In the genomic region with DNA sequence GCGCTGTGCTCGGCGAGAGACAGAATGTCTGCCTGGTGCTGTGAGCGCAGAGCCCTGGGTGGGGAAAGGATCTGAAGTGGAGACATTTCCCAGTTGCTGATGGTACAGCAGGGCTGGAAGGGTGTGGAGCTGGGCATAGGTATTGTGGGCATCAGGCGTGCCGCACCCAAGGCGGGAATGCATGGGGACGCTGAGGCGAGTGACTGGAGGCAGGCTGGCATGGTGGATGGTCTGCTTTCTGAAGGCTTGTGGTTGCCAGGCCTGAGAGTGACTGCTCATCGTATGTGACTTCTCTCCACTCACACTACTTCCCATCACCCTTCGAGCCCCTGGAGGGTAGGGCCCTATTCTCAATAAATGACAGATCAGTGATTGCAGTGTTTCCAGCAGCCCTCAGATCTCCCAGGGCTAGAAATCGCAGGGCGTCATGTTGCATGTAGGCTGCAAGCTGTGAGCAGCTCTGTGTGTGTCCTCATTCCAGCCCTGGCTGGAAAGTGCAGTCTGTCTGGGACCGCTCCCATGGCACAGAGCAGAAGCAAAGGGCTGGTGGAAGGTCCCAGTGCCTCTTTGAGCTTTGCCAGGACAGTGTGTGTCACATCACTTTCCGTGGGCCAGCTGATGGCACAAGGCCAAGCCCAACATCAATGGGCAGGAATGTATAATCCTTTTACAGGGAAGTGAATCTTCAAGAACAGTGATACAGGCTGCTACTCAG, we compare ENCODE assay signal across 8 cellular contexts.
DNase-seq lines count a peak whose midpoint lies in the region; ATAC-seq and TF ChIP-seq lines count a peak whose summit lies in the region.

No MANE protein-coding gene starts in this region.

- H3K4me2 ChIP-seq in SK-N-SH: peak overlapping the region; percentile 77

- H3F3A ChIP-seq in SK-N-SH (replicated peaks; ENCODE audit: insufficient read depth): peaks cover 36% of the 10 kb centered on the region

- TF ChIP-seq RAD21 in SK-N-SH (IDR thresholded peaks at IDR 0.05; ENCODE audit: low read length): no peak

- H4K20me1 ChIP-seq in SK-N-SH (ENCODE audit: insufficient read depth): peaks cover 8% of the 10 kb centered on the region

- intact Hi-C loops in sigmoid colon (cut with DNase I): loop anchor here (10.0 kb wide), 1 partner anchor 325 kb away; no protein-coding TSS in a partner anchor

- H2AFZ ChIP-seq in SK-N-SH (ENCODE audit: low read depth): no peak overlapping the region

- H3K27me3 ChIP-seq in SK-N-SH (ENCODE audit: insufficient read depth): no peaks in the 10 kb centered on the region
- H3K27me3 ChIP-seq in sigmoid colon: no peaks in the 10 kb centered on the region

- CTCF ChIA-PET in SK-N-SH (lab: Yijun Ruan, JAX): interaction anchor here (1.6 kb wide), 1 partner anchor 27 kb away, joined by 5 read pairs; no protein-coding TSS in a partner anchor

- 41% methylated on average over 11 of the region's 15 CpGs for WGBS in SK-N-SH (ENCODE audit: low lambda C conversion rate)
- 81 to 88% methylated on average over 15 of the region's 15 CpGs for WGBS in sigmoid colon, 2 donors

- H3K4me1 ChIP-seq in SK-N-SH (ENCODE audit: control insufficient read depth in 1 of 2, insufficient read depth in 2 of 2, low read depth in 1 of 2, low read length in 1 of 2) (peaks cover 33 to 43% of the 10 kb centered on the region in 2 experiments; a peak in 3 of 4 replicates), sigmoid colon (peaks cover 0 to 38% (median 34%) of the 10 kb centered on the region in 4 donors)

- no peaks in the 10 kb centered on the region for H3K9me2 ChIP-seq in SK-N-SH

- peak overlapping the region; percentile 57; the same call in 1 of the 2 replicates for H3K9ac ChIP-seq in SK-N-SH

- H3K36me3 ChIP-seq in SK-N-SH (replicated peaks in 1 of 2; ENCODE audit: control insufficient read depth in 1 of 2, insufficient read depth in 2 of 2, low read length in 1 of 2) (peaks cover 0 to 5% of the 10 kb centered on the region in 2 experiments), sigmoid colon (no peaks in the 10 kb centered on the region)

- H3K79me2 ChIP-seq in SK-N-SH (ENCODE audit: insufficient read depth): peaks cover 48% of the 10 kb centered on the region; the same call in 1 of the 2 replicates

- H3K4me3 ChIP-seq in SK-N-SH (ENCODE audit: low read depth in 2 of 2, low read length in 1 of 2) (peak overlapping the region; percentile 8 to 22; a peak in 2 of 4 replicates), sigmoid colon (peak overlapping the region in 1 of 4 donors; percentile 10)

- ATAC-seq in HG02588 (IDR thresholded peaks at IDR 0.05; ENCODE audit: unreplicated experiment) (no peak), GM19395 (IDR thresholded peaks at IDR 0.05; ENCODE audit: unreplicated experiment) (no peak), GM21529 (IDR thresholded peaks at IDR 0.05; ENCODE audit: unreplicated experiment) (no peak), HG03175 (IDR thresholded peaks at IDR 0.05; ENCODE audit: unreplicated experiment) (no peak)

- TF ChIP-seq EP300 in SK-N-SH (IDR thresholded peaks at IDR 0.05; ENCODE audit: borderline replicate concordance in 1 of 2, low read depth in 1 of 2, low read length in 1 of 2): peak in 1 of 2 experiments; percentile 73; a peak in 2 of 4 replicates
- TF ChIP-seq EP300 in sigmoid colon (IDR thresholded peaks at IDR 0.05): no peak

- DNase-seq in ELR (ENCODE audit: low read depth): peak; percentile 60
- peak; percentile 61 for DNase-seq in SK-N-SH
- DNase-seq in glomerular visceral epithelial cell (ENCODE audit: extremely low spot score): peak; percentile 74
- DNase-seq in sigmoid colon: peak; percentile 82

- H3K27ac ChIP-seq in SK-N-SH (ENCODE audit: low read depth in 2 of 2, low read length in 1 of 2): peak overlapping the region; percentile 81 to 95
- H3K27ac ChIP-seq in sigmoid colon: peak overlapping the region in 3 of 4 donors; percentile 46 to 83 (median 80)

- no peak for TF ChIP-seq POLR2A in sigmoid colon (IDR thresholded peaks at IDR 0.05)

- no peak for TF ChIP-seq CTCF in SK-N-SH (IDR thresholded peaks at IDR 0.05)
- TF ChIP-seq CTCF in sigmoid colon (IDR thresholded peaks at IDR 0.05): no peak

- H3K9me3 ChIP-seq in SK-N-SH: peaks cover 1% of the 10 kb centered on the region; the same call in 1 of the 2 replicates
- H3K9me3 ChIP-seq in sigmoid colon: no peaks in the 10 kb centered on the region

- POLR2A ChIA-PET in SK-N-SH (lab: Yijun Ruan, JAX): no interaction called here

TF ChIP-seq in SK-N-SH, 30 proteins besides CTCF, POLR2A, EP300 and RAD21 (continues in another document):
- TF ChIP-seq ZBTB33 (IDR thresholded peaks at IDR 0.05; ENCODE audit: borderline replicate concordance, low read depth) (no peak), YY1 (IDR thresholded peaks at IDR 0.05; ENCODE audit: low read depth) (no peak), GATA2 (CRISPR knock-in tag; IDR thresholded peaks at IDR 0.05) (no peak), MEF2A (IDR thresholded peaks at IDR 0.05; ENCODE audit: borderline replicate concordance, low read depth) (no peak), POLR2AphosphoS5 (IDR thresholded peaks at IDR 0.05; ENCODE audit: low read depth, low read length) (peak; percentile 55; the same call in 1 of the 2 replicates), TCF12 (IDR thresholded peaks at IDR 0.05) (peak; percentile 94), MXI1 (IDR thresholded peaks at IDR 0.05; ENCODE audit: low read depth, low read length) (no peak), IRF3 (IDR thresholded peaks at IDR 0.05; ENCODE audit: low read depth, low read length) (no peak), JUND (IDR thresholded peaks at IDR 0.05) (peak; percentile 57), SIN3A (IDR thresholded peaks at IDR 0.05; ENCODE audit: borderline replicate concordance, low read depth, low read length) (no peak; the same call in 1 of the 2 replicates)
- TF ChIP-seq, protein P1, sequence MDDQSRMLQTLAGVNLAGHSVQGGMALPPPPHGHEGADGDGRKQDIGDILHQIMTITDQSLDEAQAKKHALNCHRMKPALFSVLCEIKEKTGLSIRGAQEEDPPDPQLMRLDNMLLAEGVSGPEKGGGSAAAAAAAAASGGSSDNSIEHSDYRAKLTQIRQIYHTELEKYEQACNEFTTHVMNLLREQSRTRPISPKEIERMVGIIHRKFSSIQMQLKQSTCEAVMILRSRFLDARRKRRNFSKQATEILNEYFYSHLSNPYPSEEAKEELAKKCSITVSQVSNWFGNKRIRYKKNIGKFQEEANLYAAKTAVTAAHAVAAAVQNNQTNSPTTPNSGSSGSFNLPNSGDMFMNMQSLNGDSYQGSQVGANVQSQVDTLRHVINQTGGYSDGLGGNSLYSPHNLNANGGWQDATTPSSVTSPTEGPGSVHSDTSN (IDR thresholded peaks at IDR 0.05): peak; percentile 89
- TF ChIP-seq, protein P2, sequence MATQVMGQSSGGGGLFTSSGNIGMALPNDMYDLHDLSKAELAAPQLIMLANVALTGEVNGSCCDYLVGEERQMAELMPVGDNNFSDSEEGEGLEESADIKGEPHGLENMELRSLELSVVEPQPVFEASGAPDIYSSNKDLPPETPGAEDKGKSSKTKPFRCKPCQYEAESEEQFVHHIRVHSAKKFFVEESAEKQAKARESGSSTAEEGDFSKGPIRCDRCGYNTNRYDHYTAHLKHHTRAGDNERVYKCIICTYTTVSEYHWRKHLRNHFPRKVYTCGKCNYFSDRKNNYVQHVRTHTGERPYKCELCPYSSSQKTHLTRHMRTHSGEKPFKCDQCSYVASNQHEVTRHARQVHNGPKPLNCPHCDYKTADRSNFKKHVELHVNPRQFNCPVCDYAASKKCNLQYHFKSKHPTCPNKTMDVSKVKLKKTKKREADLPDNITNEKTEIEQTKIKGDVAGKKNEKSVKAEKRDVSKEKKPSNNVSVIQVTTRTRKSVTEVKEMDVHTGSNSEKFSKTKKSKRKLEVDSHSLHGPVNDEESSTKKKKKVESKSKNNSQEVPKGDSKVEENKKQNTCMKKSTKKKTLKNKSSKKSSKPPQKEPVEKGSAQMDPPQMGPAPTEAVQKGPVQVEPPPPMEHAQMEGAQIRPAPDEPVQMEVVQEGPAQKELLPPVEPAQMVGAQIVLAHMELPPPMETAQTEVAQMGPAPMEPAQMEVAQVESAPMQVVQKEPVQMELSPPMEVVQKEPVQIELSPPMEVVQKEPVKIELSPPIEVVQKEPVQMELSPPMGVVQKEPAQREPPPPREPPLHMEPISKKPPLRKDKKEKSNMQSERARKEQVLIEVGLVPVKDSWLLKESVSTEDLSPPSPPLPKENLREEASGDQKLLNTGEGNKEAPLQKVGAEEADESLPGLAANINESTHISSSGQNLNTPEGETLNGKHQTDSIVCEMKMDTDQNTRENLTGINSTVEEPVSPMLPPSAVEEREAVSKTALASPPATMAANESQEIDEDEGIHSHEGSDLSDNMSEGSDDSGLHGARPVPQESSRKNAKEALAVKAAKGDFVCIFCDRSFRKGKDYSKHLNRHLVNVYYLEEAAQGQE (IDR thresholded peaks at IDR 0.05; ENCODE audit: low read depth, low read length): peak; percentile 45; the same call in 1 of the 2 replicates
